21 cellular contexts compared by ENCODE assay signal in genomic region chr20:57843941-57844625, GRCh38.
DNase-seq lines count a peak whose midpoint lies in the region; ATAC-seq, FAIRE-seq and TF ChIP-seq lines count a peak whose summit lies in the region.
"Had no signal": no experiment of that assay in that cellular context is flagged by ENCODE, and none has a peak within 500 bp of the region (broad histone marks: within the 10 kb centered on the region; RNA-seq: fewer than 3 reads in every experiment).

No MANE protein-coding gene starts in this region.

- H3K27me3 Mint-ChIP-seq in endodermal cell (ENCODE audit: insufficient read depth) = peaks cover 4% of the 10 kb centered on the region
- H3K27me3 Mint-ChIP-seq: CD4-positive, alpha-beta T cell had no signal

- 89 to 93% methylated on average over 7 to 14 of the region's 14 CpGs for WGBS in endodermal cell (ENCODE audit: insufficient coverage in 1 of 2, insufficient read length in 1 of 2), 2 experiments

- no peak overlapping the region for H3K9ac ChIP-seq in endodermal cell (ENCODE audit: extremely low read depth, low read length, poor library complexity, severe bottlenecking)
- H3K9ac ChIP-seq: BLaER1, KMS-11 had no signal

- H3K4me1 Mint-ChIP-seq in endodermal cell = no peaks in the 10 kb centered on the region
- H3K4me1 Mint-ChIP-seq: GM23338 had no signal

- FAIRE-seq in HTR-8/SVneo (lab: Jason Lieb, UNC) = peak; percentile 94
- FAIRE-seq: GM12891 had no signal

- no peak for TF ChIP-seq CTCF in endodermal cell (conservative IDR thresholded peaks at IDR 0.05)

- H3K36me3 Mint-ChIP-seq in endodermal cell (ENCODE audit: low read depth) = no peaks in the 10 kb centered on the region

- H3K36me3 ChIP-seq in endodermal cell (ENCODE audit: control insufficient read depth, insufficient read depth, low read length) = no peaks in the 10 kb centered on the region
- H3K36me3 ChIP-seq: BLaER1, Peyer's patch had no signal

- no peak overlapping the region for H3K4me3 ChIP-seq in endodermal cell (ENCODE audit: low read length)
- H3K4me3 ChIP-seq: BLaER1, GM23338, Peyer's patch had no signal

- no peak overlapping the region for H3K27ac ChIP-seq in endodermal cell (ENCODE audit: low read depth, low read length)
- H3K27ac ChIP-seq: BLaER1, KMS-11, Peyer's patch had no signal

- DNase-seq in AG20443 (ENCODE audit: low spot score) (peak; percentile 3), HTR-8/SVneo (ENCODE audit: insufficient read length, low spot score) (no peak), endodermal cell (peak; percentile 33), AML-193 (lab: John Stamatoyannopoulos, UW) (no peak), NCI-H1417 treated with DMSO at 0.1 percent for 48 hours (lab: John Stamatoyannopoulos, UW) (no peak)
- DNase-seq in stimulated activated CD8-positive, alpha-beta memory T cell treated with anti-CD3 and anti-CD28 coated beads, Interleukin-4, amount 100 ng/mL, for 48 hours = peak; percentile 16
- DNase-seq in stimulated activated naive CD8-positive, alpha-beta T cell treated with anti-CD3 and anti-CD28 coated beads, Interleukin-15, Interleukin-2, amounts not matched to agents 100 U/mL and 50 U/mL, for 24 hours = no peak
- DNase-seq: Caco-2; CD4-positive, alpha-beta T cell; DMS 273 treated with DMSO at 0.1 percent for 48 hours; DND-41; NCI-H1105; NCI-H1694; NCI-H2081 treated with DMSO at 0.1 percent for 48 hours; NCI-H2171 treated with DMSO at 0.1 percent for 48 hours; NCI-H524 treated with DMSO at 0.1 percent for 48 hours; Peyer's patch had no signal

- no peaks in the 10 kb centered on the region for H3K4me1 ChIP-seq in endodermal cell (ENCODE audit: control insufficient read depth, insufficient read depth, low read length)
- H3K4me1 ChIP-seq: Caco-2, Peyer's patch had no signal

- no peaks in the 10 kb centered on the region for H3K9me3 ChIP-seq in endodermal cell (ENCODE audit: control insufficient read depth, low read length)
- H3K9me3 ChIP-seq: BLaER1, Caco-2, Peyer's patch had no signal

- ATAC-seq in stimulated activated naive CD8-positive, alpha-beta T cell treated with anti-CD3 and anti-CD28 coated beads, Interleukin-15, Interleukin-2, amounts not matched to agents 100 U/mL and 50 U/mL, for 24 hours = no peak
- ATAC-seq: GM23338 had no signal

- H3K27me3 ChIP-seq in endodermal cell (ENCODE audit: control insufficient read depth, insufficient read depth, low read length, poor library complexity, severe bottlenecking) = no peaks in the 10 kb centered on the region
- H3K27me3 ChIP-seq: BLaER1, Peyer's patch had no signal

- no peaks in the 10 kb centered on the region for H3K9me3 Mint-ChIP-seq in endodermal cell
- H3K9me3 Mint-ChIP-seq: CD4-positive, alpha-beta T cell; GM23338 had no signal

- no peak overlapping the region for H3K4me3 Mint-ChIP-seq in endodermal cell
- H3K4me3 Mint-ChIP-seq: CD4-positive, alpha-beta T cell; GM23338 had no signal

- no peak overlapping the region for H3K27ac Mint-ChIP-seq in endodermal cell
- H3K27ac Mint-ChIP-seq: CD4-positive, alpha-beta T cell; GM23338 had no signal

Comparison
In these comparisons a context has a peak if more than half of its experiments do, and no peak if none do; other contexts are left out.
1. DNase-seq: peak in AG20443 (single experiment), endodermal cell (single experiment) and stimulated activated CD8-positive, alpha-beta memory T cell treated with anti-CD3 and anti-CD28 coated beads, Interleukin-4, amount 100 ng/mL, for 48 hours (single experiment); none in HTR-8/SVneo (single experiment), AML-193 (0 of 2), NCI-H1417 treated with DMSO at 0.1 percent for 48 hours (single experiment) and stimulated activated naive CD8-positive, alpha-beta T cell treated with anti-CD3 and anti-CD28 coated beads, Interleukin-15, Interleukin-2, amounts not matched to agents 100 U/mL and 50 U/mL, for 24 hours (single experiment).